ENCODE assay signal across 8 cellular contexts in genomic region chr4:139454111-139454600, GRCh38. TPM values are rescaled to one million over a fixed set of nuclear protein-coding genes. Genes with fewer than 3 reads are reported as not detected.
DNase-seq lines count a peak whose midpoint lies in the region; ATAC-seq and TF ChIP-seq lines count a peak whose summit lies in the region.

TSS of gene RAB33B (plus strand) at chr4:139454121. CDS start at chr4:139454196, 75 bp downstream.

- H3K9me2 ChIP-seq in SU-DHL-6 (replicated peaks; ENCODE audit: insufficient read depth, low read length), result no peaks in the 10 kb centered on the region

- H2AFZ ChIP-seq in SU-DHL-6 (ENCODE audit: low read depth, low read length, severe bottlenecking) (peak within 1 kb of the TSS; percentile 93), fibroblast of lung (ENCODE audit: low read length) (peak within 1 kb of the TSS; percentile 94)

- peak; percentile 98 for DNase-seq in Right ventricle myocardium inferior (ENCODE audit: missing footprints)
- DNase-seq in cardiac septum (ENCODE audit: low spot score), result no peak
- DNase-seq in fibroblast of lung (ENCODE audit: low read depth in 2 of 2), result peak; percentile 89 to 90
- no peak for DNase-seq in midbrain (lab: John Stamatoyannopoulos, UW)
- DNase-seq in AG08396 (ENCODE audit: low spot score), result no peak

- H3K9me3 ChIP-seq in SU-DHL-6 (ENCODE audit: insufficient read depth, low read length), result no peaks in the 10 kb centered on the region
- H3K9me3 ChIP-seq in fibroblast of lung (ENCODE audit: control insufficient read depth, insufficient read depth, low read depth, low read length), result no peaks in the 10 kb centered on the region
- H3K9me3 ChIP-seq in neutrophil, result no peaks in the 10 kb centered on the region

- H4K20me1 ChIP-seq in SU-DHL-6 (ENCODE audit: low read depth, low read length) (no peaks in the 10 kb centered on the region), fibroblast of lung (ENCODE audit: control insufficient read depth, extremely low read depth, insufficient read depth, low read length) (no peaks in the 10 kb centered on the region)

- peaks cover 9% of the 10 kb centered on the region for H3F3A ChIP-seq in SU-DHL-6 (ENCODE audit: insufficient read depth)

- H3K79me2 ChIP-seq in SU-DHL-6 (ENCODE audit: insufficient read depth, low read length) (peaks cover 46% of the 10 kb centered on the region), fibroblast of lung (ENCODE audit: control insufficient read depth, insufficient read depth, low read length) (peaks cover 39% of the 10 kb centered on the region)

- H3K9ac ChIP-seq in SU-DHL-6 (ENCODE audit: low read length), result peak within 1 kb of the TSS; percentile 86
- peak within 1 kb of the TSS; percentile 98 for H3K9ac ChIP-seq in fibroblast of lung (ENCODE audit: insufficient read depth, low read length)

- TF ChIP-seq CTCF in SU-DHL-6 (IDR thresholded peaks at IDR 0.05; ENCODE audit: insufficient read depth, low read length, poor library complexity, severe bottlenecking) (no peak), fibroblast of lung (conservative IDR thresholded peaks at IDR 0.05 in 1 of 2, IDR thresholded peaks at IDR 0.05 in 1 of 2; ENCODE audit: low read depth in 1 of 2, low read length in 2 of 2) (no peak), neutrophil (IDR thresholded peaks at IDR 0.05) (no peak)

- peak within 1 kb of the TSS; percentile 89 for H3K27ac ChIP-seq in SU-DHL-6 (ENCODE audit: low read depth, low read length)
- peak within 1 kb of the TSS; percentile 91 for H3K27ac ChIP-seq in fibroblast of lung (ENCODE audit: insufficient read depth, low read length)
- peak within 1 kb of the TSS; percentile 93 for H3K27ac ChIP-seq in neutrophil

- H3K36me3 ChIP-seq in SU-DHL-6 (ENCODE audit: low read length), result no peaks in the 10 kb centered on the region
- H3K36me3 ChIP-seq in fibroblast of lung (ENCODE audit: control insufficient read depth, insufficient read depth, low read length), result no peaks in the 10 kb centered on the region
- H3K36me3 ChIP-seq in neutrophil, result no peaks in the 10 kb centered on the region

- ATAC-seq in Right ventricle myocardium inferior (no peak), HG03045 (IDR thresholded peaks at IDR 0.05; ENCODE audit: unreplicated experiment) (peak; percentile 5)

- intact Hi-C loops in Right ventricle myocardium inferior (cut with DNase I) (loop anchor here (5.0 kb wide), 2 partner anchors 37 to 103 kb away; partner anchors contain the start of gene SETD7), cardiac septum (cut with DNase I) (loop anchor here (5.0 kb wide), 4 partner anchors 37 to 277 kb away; partner anchors contain the start of genes ELF2, NAA15, NDUFC1 and SETD7)

- no peaks in the 10 kb centered on the region for H3K27me3 ChIP-seq in SU-DHL-6 (ENCODE audit: low read length)
- H3K27me3 ChIP-seq in fibroblast of lung (ENCODE audit: control insufficient read depth, insufficient read depth, low read length), result no peaks in the 10 kb centered on the region
- H3K27me3 ChIP-seq in neutrophil, result no peaks in the 10 kb centered on the region

- peak within 1 kb of the TSS; percentile 87 for H3K4me3 ChIP-seq in SU-DHL-6 (ENCODE audit: insufficient read depth, low read length, poor library complexity, severe bottlenecking)
- H3K4me3 ChIP-seq in fibroblast of lung (replicated peaks in 1 of 4; ENCODE audit: control extremely low read depth in 1 of 4, insufficient read depth in 1 of 4, low read depth in 3 of 4, low read length in 4 of 4), result peak within 1 kb of the TSS; percentile 79 to 100 (median 94)
- H3K4me3 ChIP-seq in neutrophil (ENCODE audit: low read depth in 1 of 2, low read length in 1 of 2), result peak within 1 kb of the TSS; percentile 87 to 96

- peaks cover 10% of the 10 kb centered on the region for H3K4me1 ChIP-seq in fibroblast of lung (ENCODE audit: control insufficient read depth, extremely low read depth, insufficient read depth, low read length)
- H3K4me1 ChIP-seq in neutrophil (ENCODE audit: control insufficient read depth in 1 of 2, insufficient read depth in 1 of 2, low read depth in 1 of 2, low read length in 1 of 2), result peaks cover 66 to 73% of the 10 kb centered on the region in 2 experiments

- H3K4me2 ChIP-seq in SU-DHL-6 (ENCODE audit: low read depth, low read length, poor library complexity, severe bottlenecking) (peak within 1 kb of the TSS; percentile 98), fibroblast of lung (ENCODE audit: extremely low read depth, insufficient read depth, low read length) (peak within 1 kb of the TSS; percentile 93)

RNA-seq across cellular contexts. Expression of gene RAB33B, which starts in this region (rescaled TPM):
- total RNA-seq in Right ventricle myocardium inferior, result 6.4 TPM
- total RNA-seq in cardiac septum, result 8.2 TPM
- total RNA-seq in fibroblast of lung, result 11.7 and 12.3 TPM in 2 replicates
- 6.5 and 11.4 TPM in 2 replicates for polyA plus RNA-seq in fibroblast of lung
- 3.7 and 5.6 TPM in 2 replicates for polyA plus RNA-seq in fibroblast of lung (2012)
- polyA minus RNA-seq in fibroblast of lung (ENCODE audit: low replicate concordance), result 0.52 and 1.4 TPM in 2 replicates

Comparison
In these comparisons a context has a peak if more than half of its experiments do, and no peak if none do; other contexts are left out.
1. DNase-seq: peak in Right ventricle myocardium inferior (single experiment) and fibroblast of lung (2 of 2); none in cardiac septum (single experiment), midbrain (single experiment) and AG08396 (single experiment).
2. Peak in every context shown above with its lines, with median percentiles within 50 percentile points of each other: H3K27ac ChIP-seq and H3K4me3 ChIP-seq.